In the genomic region with DNA sequence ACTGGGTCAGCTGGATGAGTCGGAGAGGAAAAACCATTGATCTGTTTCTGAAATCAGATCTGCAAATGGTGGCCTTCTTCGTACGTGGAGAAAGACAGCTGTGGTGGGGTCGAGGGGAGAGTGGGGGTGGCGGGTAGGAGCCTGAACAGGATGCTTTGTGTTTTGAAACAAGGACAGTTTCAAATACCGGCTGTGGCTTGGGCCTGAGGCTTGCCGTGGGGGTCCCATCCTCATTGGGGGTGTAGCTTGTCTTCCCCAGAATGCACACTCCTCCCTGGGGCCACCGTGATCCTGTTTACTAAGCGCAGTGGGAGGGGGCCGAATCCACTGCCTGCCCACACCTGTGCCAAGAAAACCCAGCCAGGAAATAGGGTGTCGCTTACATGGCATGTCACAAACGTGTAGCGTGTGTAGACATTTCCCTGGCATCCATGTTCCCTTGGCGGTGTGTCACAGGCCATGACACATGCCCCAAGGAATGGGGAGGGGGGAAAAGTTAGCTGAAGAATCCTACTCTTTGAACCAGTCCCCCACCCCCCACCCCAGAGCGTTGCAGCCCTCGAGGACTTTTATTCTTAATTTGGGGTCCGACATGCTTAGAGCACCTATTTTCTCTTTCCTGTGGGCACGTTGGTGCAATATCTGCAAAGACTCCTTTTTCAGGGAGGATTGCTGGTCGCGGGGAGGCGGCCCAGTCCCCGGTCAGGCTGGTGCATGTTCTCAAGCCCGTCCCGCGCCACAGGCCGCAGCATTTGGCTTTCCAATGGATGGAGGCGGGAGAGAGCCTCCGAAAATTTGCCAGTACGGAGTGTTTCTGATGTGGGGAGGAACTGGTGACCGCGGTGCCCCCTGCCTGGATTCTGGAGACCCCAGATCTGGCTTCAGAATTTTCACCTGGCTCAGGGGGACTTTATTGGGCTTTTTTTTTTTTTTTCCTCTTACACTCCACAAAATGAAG, we compare ENCODE assay signal across 8 cellular contexts. TPM values are rescaled to one million over a fixed set of nuclear protein-coding genes. Genes with fewer than 3 reads are reported as not detected.
DNase-seq lines count a peak whose midpoint lies in the region; ATAC-seq and TF ChIP-seq lines count a peak whose summit lies in the region.

No MANE protein-coding gene starts in this region.

- H3K36me3 Mint-ChIP-seq in activated CD8-positive, alpha-beta T cell treated with anti-CD3 and anti-CD28 coated beads, Interleukin-2, amount 10 ng/mL, durations not matched to agents 7 days and 5 days (ENCODE audit: low read depth), result peaks cover 44% of the 10 kb centered on the region

- no peak for TF ChIP-seq CTCF in BJ (IDR thresholded peaks at IDR 0.05; ENCODE audit: insufficient read depth, low read depth, low read length)

- H3K4me3 Mint-ChIP-seq in activated CD8-positive, alpha-beta T cell treated with anti-CD3 and anti-CD28 coated beads, Interleukin-2, amount 10 ng/mL, durations not matched to agents 7 days and 5 days, result peak overlapping the region; percentile 93

- H3K27ac Mint-ChIP-seq in activated CD8-positive, alpha-beta T cell treated with anti-CD3 and anti-CD28 coated beads, Interleukin-2, amount 10 ng/mL, durations not matched to agents 7 days and 5 days, result peak overlapping the region; percentile 90

- CTCF ChIA-PET in BJ (lab: Yijun Ruan, JAX), result no interaction called here
- CTCF ChIA-PET in activated CD8-positive, alpha-beta T cell treated with anti-CD3 and anti-CD28 coated beads, Interleukin-2, amount 10 ng/mL, durations not matched to agents 7 days and 5 days (lab: Charles Lee), result interaction anchor here (1.1 to 1.3 kb wide), 4 partner anchors 11 to 170 kb away, joined by 3 to 5 read pairs (median 4); no protein-coding TSS in a partner anchor

- peak overlapping the region; percentile 71 for H3K4me3 ChIP-seq in BJ (ENCODE audit: low read depth, low read length)
- H3K4me3 ChIP-seq in H7 (ENCODE audit: insufficient read depth, low read depth, low read length), result peak overlapping the region; percentile 90

- H3K27me3 ChIP-seq in BJ (ENCODE audit: control insufficient read depth, insufficient read depth, low read length) (peaks cover 5% of the 10 kb centered on the region), H7 (ENCODE audit: control insufficient read depth, insufficient read depth, low read length) (peaks cover 2% of the 10 kb centered on the region)

- no peaks in the 10 kb centered on the region for H3K9me3 Mint-ChIP-seq in activated CD8-positive, alpha-beta T cell treated with anti-CD3 and anti-CD28 coated beads, Interleukin-2, amount 10 ng/mL, durations not matched to agents 7 days and 5 days (ENCODE audit: insufficient read depth)

- peaks cover 12% of the 10 kb centered on the region for H3K27me3 Mint-ChIP-seq in activated CD8-positive, alpha-beta T cell treated with anti-CD3 and anti-CD28 coated beads, Interleukin-2, amount 10 ng/mL, durations not matched to agents 7 days and 5 days (ENCODE audit: low read depth)

- POLR2A ChIA-PET in BJ (lab: Charles Lee), result no interaction called here
- POLR2A ChIA-PET in activated CD8-positive, alpha-beta T cell treated with anti-CD3 and anti-CD28 coated beads, Interleukin-2, amount 10 ng/mL, durations not matched to agents 7 days and 5 days (lab: Charles Lee), result interaction anchor here (0.6 to 2.0 kb wide), 7 partner anchors 19 to 170 kb away, joined by 3 to 14 read pairs (median 3); no protein-coding TSS in a partner anchor

- DNase-seq in BJ (ENCODE audit: low read depth), result no peak
- peak; percentile 63 for DNase-seq in H7
- peak; percentile 61 for DNase-seq in activated CD8-positive, alpha-beta T cell treated with anti-CD3 and anti-CD28 coated beads, Interleukin-2, amount 10 ng/mL, durations not matched to agents 7 days and 5 days
- DNase-seq in glomerular visceral epithelial cell (ENCODE audit: extremely low spot score), result peak; percentile 40
- DNase-seq in renal cortical epithelial cell (ENCODE audit: low read depth), result peak; percentile 27
- no peak for DNase-seq in D341Med (ENCODE audit: low spot score)

- H3K4me1 Mint-ChIP-seq in activated CD8-positive, alpha-beta T cell treated with anti-CD3 and anti-CD28 coated beads, Interleukin-2, amount 10 ng/mL, durations not matched to agents 7 days and 5 days (ENCODE audit: low read depth), result peaks cover 67% of the 10 kb centered on the region

- no peak for ATAC-seq in activated CD8-positive, alpha-beta T cell treated with anti-CD3 and anti-CD28 coated beads, Interleukin-2, amount 10 ng/mL, durations not matched to agents 7 days and 5 days
- ATAC-seq in GM18907 (IDR thresholded peaks at IDR 0.05; ENCODE audit: unreplicated experiment) (no peak), HG03469 (IDR thresholded peaks at IDR 0.05; ENCODE audit: unreplicated experiment) (no peak)

- no peaks in the 10 kb centered on the region for H3K36me3 ChIP-seq in BJ (ENCODE audit: control insufficient read depth, insufficient read depth, low read length)
- no peaks in the 10 kb centered on the region; the same call in 1 of the 2 replicates for H3K36me3 ChIP-seq in H7 (replicated peaks; ENCODE audit: control insufficient read depth, insufficient read depth, low read length)

RNA-seq across cellular contexts. Expression of a gene that starts 2.0 kb away (rescaled TPM):
- polyA plus RNA-seq in BJ (2011; rRNA removed), result 3.4 and 4.9 TPM in 2 replicates
- polyA minus RNA-seq in BJ (2011; rRNA and poly(A)+ RNA removed), result 14.0 and 22.5 TPM in 2 replicates
- 13.1 and 19.2 TPM in 2 replicates for total RNA-seq in H7 (2014; rRNA removed; shearing (Covaris generic))
- total RNA-seq in activated CD8-positive, alpha-beta T cell treated with anti-CD3 and anti-CD28 coated beads, Interleukin-2, amount 10 ng/mL, durations not matched to agents 7 days and 5 days, result 10 to 100 TPM; 62.5 to 70.4 TPM
- 8.3 and 61.0 TPM in 2 replicates for total RNA-seq in renal cortical epithelial cell

Comparison
In these comparisons a context has a peak if more than half of its experiments do, and no peak if none do; other contexts are left out.
1. DNase-seq: peak in H7 (single experiment), activated CD8-positive, alpha-beta T cell treated with anti-CD3 and anti-CD28 coated beads, Interleukin-2, amount 10 ng/mL, durations not matched to agents 7 days and 5 days (single experiment), glomerular visceral epithelial cell (single experiment) and renal cortical epithelial cell (single experiment); none in BJ (single experiment) and D341Med (single experiment).